9 cellular contexts compared by ENCODE assay signal in the genomic region with DNA sequence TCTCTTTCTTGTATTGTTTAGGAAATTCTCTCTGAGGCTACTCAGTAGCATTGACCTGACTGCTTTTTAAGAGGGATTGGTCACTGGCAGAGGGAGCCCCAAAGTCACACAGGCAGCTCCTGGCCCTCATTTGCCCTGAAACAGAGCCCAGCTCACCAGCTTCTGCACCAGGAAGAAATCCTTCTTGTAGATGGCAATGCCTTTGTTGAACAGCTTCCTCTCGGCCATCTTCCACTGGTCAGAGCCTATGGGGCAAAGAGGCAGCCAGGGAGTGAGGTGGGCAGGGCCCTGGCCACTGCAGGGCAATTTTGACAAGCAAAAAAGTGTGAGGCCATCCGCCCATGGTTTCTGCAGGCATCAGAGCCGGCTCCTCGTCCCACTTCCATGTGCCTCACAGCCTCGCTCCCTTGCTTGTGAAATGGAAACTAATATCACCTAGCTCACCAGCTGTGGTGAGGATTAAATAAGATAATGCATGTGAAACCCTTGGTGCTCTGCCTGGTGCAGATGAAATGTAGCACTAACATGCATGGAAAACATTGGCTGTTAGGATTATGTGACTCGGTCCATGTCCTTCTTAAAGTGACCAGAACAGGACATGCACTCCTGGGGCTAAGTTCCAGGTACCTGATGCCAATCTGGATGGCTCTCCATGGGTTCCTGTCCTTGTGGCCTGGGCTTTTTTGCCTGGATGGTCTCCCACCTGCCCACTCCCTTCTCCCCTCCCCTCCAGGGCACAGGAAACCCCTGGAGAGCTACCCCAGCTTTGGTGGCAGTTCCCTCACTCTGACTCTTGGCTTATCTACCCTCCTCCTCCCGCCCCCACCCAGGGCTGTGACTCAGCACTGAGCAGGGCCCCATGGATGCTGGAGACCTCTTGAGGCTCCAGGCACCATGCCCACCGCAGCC. TPM values are rescaled to one million over a fixed set of nuclear protein-coding genes. Genes with fewer than 3 reads are reported as not detected.
DNase-seq lines count a peak whose midpoint lies in the region; ATAC-seq, FAIRE-seq and TF ChIP-seq lines count a peak whose summit lies in the region.
"Had no signal": no experiment of that assay in that cellular context is flagged by ENCODE, and none has a peak within 500 bp of the region (broad histone marks: within the 10 kb centered on the region; RNA-seq: fewer than 3 reads in every experiment).

No MANE protein-coding gene starts in this region.

- H3K4me3 Mint-ChIP-seq in nephron progenitor cell = no peak overlapping the region

- FAIRE-seq in HTR-8/SVneo (lab: Jason Lieb, UNC) = peak; percentile 85

- H3K4me1 Mint-ChIP-seq in nephron progenitor cell = peaks cover 41% of the 10 kb centered on the region

- H3K79me2 ChIP-seq in ACC112 (ENCODE audit: control insufficient read depth, insufficient read depth, low read length, unreplicated experiment) = no peaks in the 10 kb centered on the region

- H3K27ac Mint-ChIP-seq in nephron progenitor cell = peak overlapping the region; percentile 93

- H2AFZ ChIP-seq in ACC112 (ENCODE audit: low read length, unreplicated experiment) = no peak overlapping the region

- DNase-seq in HTR-8/SVneo (ENCODE audit: insufficient read length, low spot score) = no peak
- DNase-seq in cardiac fibroblast (ENCODE audit: low read depth in 2 of 2) = peak; percentile 60 to 66
- no peak for DNase-seq in nephron progenitor cell
- DNase-seq in stimulated activated naive CD4-positive, alpha-beta T cell treated with Interleukin-2 at 50 U/mL for 16 hours (lab: John Stamatoyannopoulos, UW) = no peak
- no peak for DNase-seq in NCI-H526 treated with DMSO at 0.1 percent for 48 hours (lab: John Stamatoyannopoulos, UW)
- DNase-seq in occipital lobe (lab: John Stamatoyannopoulos, UW) = no peak
- DNase-seq: retina had no signal

- peak overlapping the region; percentile 99 for H3K27ac ChIP-seq in ACC112 (ENCODE audit: low read depth, low read length)

- no peaks in the 10 kb centered on the region for H3K9me3 Mint-ChIP-seq in nephron progenitor cell

- no peak for ATAC-seq in HG03280 (IDR thresholded peaks at IDR 0.05; ENCODE audit: unreplicated experiment)

- peaks cover 61% of the 10 kb centered on the region for H3K4me1 ChIP-seq in ACC112 (ENCODE audit: control insufficient read depth, insufficient read depth, low read length, unreplicated experiment)

- H3K4me3 ChIP-seq in ACC112 (ENCODE audit: low read depth, low read length) (no peak overlapping the region), cardiac fibroblast (replicated peaks in 1 of 2; ENCODE audit: low read depth in 2 of 2, low read length in 2 of 2) (no peak overlapping the region)

- no peaks in the 10 kb centered on the region for H3K27me3 Mint-ChIP-seq in nephron progenitor cell (ENCODE audit: low read depth, poor library complexity)

- peaks cover 20% of the 10 kb centered on the region for H3K36me3 ChIP-seq in ACC112 (ENCODE audit: insufficient read depth, low read length)

- TF ChIP-seq CTCF in cardiac fibroblast (IDR thresholded peaks at IDR 0.05; ENCODE audit: low read depth, low read length) = no peak
- TF ChIP-seq CTCF in nephron progenitor cell (IDR thresholded peaks at IDR 0.05) = no peak

- no peaks in the 10 kb centered on the region for H3K27me3 ChIP-seq in ACC112 (ENCODE audit: insufficient read depth, low read length)

- peaks cover 46% of the 10 kb centered on the region for H3K36me3 Mint-ChIP-seq in nephron progenitor cell (ENCODE audit: low read depth)

RNA-seq across cellular contexts. Expression of a gene that starts 11.2 kb away (rescaled TPM):
- 76.1 TPM for total RNA-seq in occipital lobe

Comparison
In these comparisons a context has a peak if more than half of its experiments do, and no peak if none do; other contexts are left out.
1. DNase-seq: peak in cardiac fibroblast (2 of 2); none in HTR-8/SVneo (single experiment), nephron progenitor cell (single experiment), stimulated activated naive CD4-positive, alpha-beta T cell treated with Interleukin-2 at 50 U/mL for 16 hours (single experiment), NCI-H526 treated with DMSO at 0.1 percent for 48 hours (single experiment) and occipital lobe (single experiment).